Comparison of ENCODE assay signal across 30 cellular contexts in genomic region chr10:25786899-25787298, GRCh38.
"Had no signal": no experiment of that assay in that cellular context is flagged by ENCODE, and none has a peak within 500 bp of the region (broad histone marks: within the 10 kb centered on the region; RNA-seq: fewer than 3 reads in every experiment).

No MANE protein-coding gene starts in this region.

- H3K4me3 ChIP-seq: pancreas, psoas muscle, right lobe of liver, sigmoid colon, suprapubic skin, testis, tibial artery, transverse colon, upper lobe of right lung, uterus had no signal

- DNase-seq: naive thymus-derived CD8-positive, alpha-beta T cell; nephron progenitor cell; nucleus accumbens; posterior cingulate gyrus; psoas muscle; right cardiac atrium; right lobe of liver; sigmoid colon; small intestine; stimulated activated CD4-positive, alpha-beta T cell treated with anti-CD3 and anti-CD28 coated beads, Interleukin-15, amount 100 ng/mL, for 24 hours; stimulated activated CD4-positive, alpha-beta T cell treated with anti-CD3 and anti-CD28 coated beads, Interleukin-2, amount 100 ng/mL, for 24 hours; stimulated activated CD4-positive, alpha-beta T cell treated with anti-CD3 and anti-CD28 coated beads, Interleukin-2, amount 100 ng/mL, for 48 hours; stimulated activated CD4-positive, alpha-beta T cell treated with anti-CD3 and anti-CD28 coated beads, Interleukin-4, amount 100 ng/mL, for 24 hours; stimulated activated naive CD4-positive, alpha-beta T cell; stimulated activated naive CD8-positive, alpha-beta T cell treated with anti-CD3 and anti-CD28 coated beads, Interleukin-15, amount 100 ng/mL, for 72 hours; stimulated activated naive CD8-positive, alpha-beta T cell treated with anti-CD3 and anti-CD28 coated beads, Interleukin-15, Interleukin-2, amounts not matched to agents 100 U/mL and 50 U/mL, for 24 hours; substantia nigra; testis; tibial artery; transverse colon; upper lobe of right lung; uterus had no signal

- H3K4me3 Mint-ChIP-seq: naive thymus-derived CD8-positive, alpha-beta T cell; natural killer cell treated with Interleukin-12 subunit alpha and Interleukin-12 subunit beta and Interleukin-15 and Interleukin-18, amount 100 ng/mL, for 72 hours; nephron progenitor cell; neural crest cell; stimulated activated memory B cell treated with anti-CD40 and anti-IgM and Interleukin-4, amounts not matched to agents 10 μg/mL and 1 μg/mL and 100 μg/mL, for 72 hours; stimulated activated naive CD8-positive, alpha-beta T cell treated with anti-CD3 and anti-CD28 coated beads, Interleukin-15, amount 100 ng/mL, for 72 hours; type B pancreatic cell had no signal

- H3K27ac Mint-ChIP-seq: natural killer cell treated with Interleukin-12 subunit alpha and Interleukin-12 subunit beta and Interleukin-15 and Interleukin-18, amount 100 ng/mL, for 72 hours; nephron progenitor cell; progenitor cell of endocrine pancreas; stimulated activated memory B cell treated with anti-CD40 and anti-IgM and Interleukin-4, amounts not matched to agents 10 μg/mL and 1 μg/mL and 100 μg/mL, for 72 hours; stimulated activated naive CD8-positive, alpha-beta T cell treated with anti-CD3 and anti-CD28 coated beads, Interleukin-15, amount 100 ng/mL, for 72 hours; type B pancreatic cell had no signal

- H3K27me3 ChIP-seq: neutrophil, pancreas, right lobe of liver, suprapubic skin, testis, tibial artery, transverse colon, upper lobe of right lung, uterus had no signal

- H3K9me3 Mint-ChIP-seq: nephron progenitor cell; neural crest cell; stimulated activated memory B cell treated with anti-CD40 and anti-IgM and Interleukin-4, amounts not matched to agents 10 μg/mL and 1 μg/mL and 100 μg/mL, for 72 hours; stimulated activated naive CD8-positive, alpha-beta T cell treated with anti-CD3 and anti-CD28 coated beads, Interleukin-15, amount 100 ng/mL, for 72 hours; type B pancreatic cell had no signal

- H3K4me1 Mint-ChIP-seq: nephron progenitor cell; neural crest cell; stimulated activated memory B cell treated with anti-CD40 and anti-IgM and Interleukin-4, amounts not matched to agents 10 μg/mL and 1 μg/mL and 100 μg/mL, for 72 hours; stimulated activated naive CD8-positive, alpha-beta T cell treated with anti-CD3 and anti-CD28 coated beads, Interleukin-15, amount 100 ng/mL, for 72 hours had no signal

- H3K27ac ChIP-seq: neutrophil, pancreas, psoas muscle, right lobe of liver, sigmoid colon, suprapubic skin, testis, tibial artery, transverse colon, upper lobe of right lung, uterus had no signal

- H3K36me3 ChIP-seq: neutrophil, pancreas, right lobe of liver, sigmoid colon, suprapubic skin, tibial artery, transverse colon, upper lobe of right lung, uterus had no signal

- ATAC-seq: naive thymus-derived CD8-positive, alpha-beta T cell; natural killer cell treated with Interleukin-12 subunit alpha and Interleukin-12 subunit beta and Interleukin-15 and Interleukin-18, amount 100 ng/mL, for 72 hours; psoas muscle; right cardiac atrium; right lobe of liver; stimulated activated memory B cell treated with anti-CD40 and anti-IgM and Interleukin-4, amounts not matched to agents 10 μg/mL and 1 μg/mL and 100 μg/mL, for 72 hours; stimulated activated naive CD8-positive, alpha-beta T cell treated with anti-CD3 and anti-CD28 coated beads, Interleukin-15, amount 100 ng/mL, for 72 hours; stimulated activated naive CD8-positive, alpha-beta T cell treated with anti-CD3 and anti-CD28 coated beads, Interleukin-15, Interleukin-2, amounts not matched to agents 100 U/mL and 50 U/mL, for 24 hours; upper lobe of right lung had no signal

- H3K9me3 ChIP-seq: neutrophil, pancreas, psoas muscle, right lobe of liver, sigmoid colon, suprapubic skin, testis, tibial artery, transverse colon, upper lobe of right lung, uterus had no signal

- H3K4me1 ChIP-seq: psoas muscle, right lobe of liver, sigmoid colon, suprapubic skin, testis, tibial artery, transverse colon, upper lobe of right lung, uterus had no signal

- H3K36me3 Mint-ChIP-seq: naive thymus-derived CD8-positive, alpha-beta T cell; stimulated activated memory B cell treated with anti-CD40 and anti-IgM and Interleukin-4, amounts not matched to agents 10 μg/mL and 1 μg/mL and 100 μg/mL, for 72 hours; type B pancreatic cell had no signal
